ENCODE assay signal across 13 cellular contexts in the genomic region with DNA sequence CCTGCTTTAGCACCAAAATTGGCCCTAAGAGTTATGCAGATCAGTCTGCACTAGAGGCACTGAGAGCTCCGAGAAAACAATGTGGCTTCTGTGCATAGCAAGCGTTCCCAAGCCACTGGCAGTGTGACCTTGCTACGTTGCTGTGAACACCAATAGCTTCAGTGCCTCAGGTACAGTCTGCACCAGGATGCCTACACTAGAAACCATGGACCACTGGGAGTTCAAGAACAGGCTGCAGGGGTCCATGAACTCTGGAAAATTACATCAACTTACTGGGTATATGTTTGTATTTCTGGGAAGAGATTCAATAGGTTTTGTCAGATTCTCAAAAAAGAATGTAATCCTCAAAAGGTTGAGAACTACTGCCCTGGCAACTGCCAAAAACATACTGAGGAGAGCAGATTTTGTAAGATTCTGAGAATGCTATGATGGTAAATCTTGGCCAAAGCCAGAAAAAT. TPM values are rescaled to one million over a fixed set of nuclear protein-coding genes. Genes with fewer than 3 reads are reported as not detected.
DNase-seq lines count a peak whose midpoint lies in the region; ATAC-seq and TF ChIP-seq lines count a peak whose summit lies in the region.
"Had no signal": no experiment of that assay in that cellular context is flagged by ENCODE, and none has a peak within 500 bp of the region (broad histone marks: within the 10 kb centered on the region; RNA-seq: fewer than 3 reads in every experiment).

No MANE protein-coding gene starts in this region.

- ATAC-seq in HG03354 (IDR thresholded peaks at IDR 0.05; ENCODE audit: poor library complexity, severe bottlenecking, unreplicated experiment) = no peak
- no peak for ATAC-seq in HG02759 (IDR thresholded peaks at IDR 0.05; ENCODE audit: unreplicated experiment)
- ATAC-seq: stimulated activated effector memory CD8-positive, alpha-beta T cell treated with anti-CD3 and anti-CD28 coated beads, Interleukin-12 subunit alpha, Interleukin-12 subunit beta, amount 100 ng/mL, for 72 hours had no signal

- no TSS peak for BruUV-seq in A673 (replicated peaks; lab: Mats Ljungman, UMichigan)

- peak overlapping the region; percentile 13 for H2AFZ ChIP-seq in osteoblast (ENCODE audit: low read length)

- no peaks in the 10 kb centered on the region for H3K9me3 ChIP-seq in esophagus (ENCODE audit: control insufficient read depth in 2 of 2, insufficient read depth in 1 of 2, low read depth in 1 of 2, low read length in 1 of 2)
- no peaks in the 10 kb centered on the region for H3K9me3 ChIP-seq in osteoblast (ENCODE audit: low read depth, low read length)
- no peaks in the 10 kb centered on the region for H3K9me3 ChIP-seq in A673 (ENCODE audit: low read depth, low read length, poor library complexity, severe bottlenecking)

- DNase-seq in Ammon's horn (ENCODE audit: low spot score) (peak; percentile 54), SK-MEL-5 (ENCODE audit: low read depth, low spot score) (peak; percentile 17), osteoblast (ENCODE audit: insufficient read length, low spot score, missing footprints) (no peak), A673 (ENCODE audit: low spot score) (no peak), NCI-H524 (lab: John Stamatoyannopoulos, UW) (no peak)
- DNase-seq: activated T-cell treated with anti-CD3 and anti-CD28 coated beads, Interleukin-2, amount 50 U/mL, for 48 hours; CD4-positive, CD25-positive, alpha-beta regulatory T cell; KG1; NCI-H187 treated with DMSO at 0.1 percent for 48 hours had no signal

- CTCF ChIA-PET in A673 (lab: Charles Lee) = no interaction called here

- H3K4me2 ChIP-seq in osteoblast (ENCODE audit: insufficient read depth, low read length) = peak overlapping the region; percentile 30

- no peaks in the 10 kb centered on the region for H3K79me2 ChIP-seq in osteoblast (ENCODE audit: insufficient read depth, low read length)

- H4K20me1 ChIP-seq in osteoblast (ENCODE audit: insufficient read depth, low read length) = no peaks in the 10 kb centered on the region

- in situ Hi-C loops in SK-MEL-5 (cut with HindIII; ENCODE audit: low pct_unique_long_range_greater_than_20kb, low sequenced_read_pairs) = no loop called here

- H3K4me3 ChIP-seq in esophagus (ENCODE audit: low read depth in 1 of 2, low read length in 2 of 2) (no peak overlapping the region), osteoblast (ENCODE audit: insufficient read depth, low read length) (no peak overlapping the region), A673 (ENCODE audit: low read depth, low read length, poor library complexity, severe bottlenecking) (no peak overlapping the region)

- WGBS in esophagus, 2 donors = 33 to 50% methylated on average over 3 of the region's 3 CpGs

- H3K36me3 ChIP-seq in esophagus (ENCODE audit: control insufficient read depth in 2 of 2, insufficient read depth in 2 of 2, low read length in 1 of 2) = no peaks in the 10 kb centered on the region
- H3K36me3 ChIP-seq in osteoblast (ENCODE audit: insufficient read depth, low read length) = no peaks in the 10 kb centered on the region
- H3K36me3 ChIP-seq in A673 (ENCODE audit: insufficient read depth, low read length, poor library complexity, severe bottlenecking) = no peaks in the 10 kb centered on the region

- POLR2A ChIA-PET in A673 (lab: Charles Lee; ENCODE audit: low non-redundant PET) = no interaction called here

- H3K27ac ChIP-seq in esophagus (ENCODE audit: low read depth in 2 of 2, low read length in 1 of 2) (peak overlapping the region; percentile 22 to 38), osteoblast (ENCODE audit: low read depth, low read length) (peak overlapping the region; percentile 49), A673 (ENCODE audit: low read depth, low read length, poor library complexity, severe bottlenecking) (no peak overlapping the region)

- intact Hi-C loops in A673 (cut with micrococcal nuclease; ENCODE audit: unreplicated experiment) = no loop called here

- H3K4me1 ChIP-seq in esophagus (ENCODE audit: control insufficient read depth in 2 of 2, insufficient read depth in 2 of 2, low read length in 1 of 2) = peaks cover 0 to 5% of the 10 kb centered on the region in 2 donors
- peaks cover 28% of the 10 kb centered on the region for H3K4me1 ChIP-seq in osteoblast (ENCODE audit: insufficient read depth, low read length)
- peaks cover 3% of the 10 kb centered on the region for H3K4me1 ChIP-seq in A673 (ENCODE audit: insufficient read depth, low read length, poor library complexity, severe bottlenecking)

- H3K27me3 ChIP-seq in esophagus (ENCODE audit: control insufficient read depth in 1 of 2, insufficient read depth in 2 of 2, low read length in 2 of 2) (no peaks in the 10 kb centered on the region), osteoblast (ENCODE audit: insufficient read depth, low read length) (no peaks in the 10 kb centered on the region), A673 (replicated peaks; ENCODE audit: insufficient read depth, low read depth, low read length, poor library complexity) (no peaks in the 10 kb centered on the region)

- TF ChIP-seq CTCF in osteoblast (IDR thresholded peaks at IDR 0.05; ENCODE audit: extremely low read depth, low read depth, low read length) (no peak), A673 (conservative IDR thresholded peaks at IDR 0.05; ENCODE audit: low read depth, low read length) (no peak)

RNA-seq across cellular contexts. Expression of a gene that starts 18.3 kb away (rescaled TPM):
- total RNA-seq in SK-MEL-5 (2014; rRNA removed; shearing (Covaris generic)) = 63.4 and 69.8 TPM in 2 replicates
- 25.9 and 37.4 TPM in 2 replicates for polyA plus RNA-seq in SK-MEL-5 (2015; cell fraction: cytosol; rRNA removed)
- polyA plus RNA-seq in SK-MEL-5 (2015; cell fraction: nucleus; rRNA removed) = 28.4 and 38.9 TPM in 2 replicates
- 10 to 100 TPM; 11.9 to 17.7 TPM for polyA plus RNA-seq in esophagus
- total RNA-seq in osteoblast (113 and 122 TPM in 2 replicates), A673 (2021) (84.5 and 90.8 TPM in 2 replicates)

Comparison
In these comparisons a context has a peak if more than half of its experiments do, and no peak if none do; other contexts are left out.
1. DNase-seq: peak in Ammon's horn (single experiment) and SK-MEL-5 (single experiment); none in osteoblast (single experiment), A673 (single experiment) and NCI-H524 (0 of 2).